Comparison of ENCODE assay signal across 10 cellular contexts in the genomic region with DNA sequence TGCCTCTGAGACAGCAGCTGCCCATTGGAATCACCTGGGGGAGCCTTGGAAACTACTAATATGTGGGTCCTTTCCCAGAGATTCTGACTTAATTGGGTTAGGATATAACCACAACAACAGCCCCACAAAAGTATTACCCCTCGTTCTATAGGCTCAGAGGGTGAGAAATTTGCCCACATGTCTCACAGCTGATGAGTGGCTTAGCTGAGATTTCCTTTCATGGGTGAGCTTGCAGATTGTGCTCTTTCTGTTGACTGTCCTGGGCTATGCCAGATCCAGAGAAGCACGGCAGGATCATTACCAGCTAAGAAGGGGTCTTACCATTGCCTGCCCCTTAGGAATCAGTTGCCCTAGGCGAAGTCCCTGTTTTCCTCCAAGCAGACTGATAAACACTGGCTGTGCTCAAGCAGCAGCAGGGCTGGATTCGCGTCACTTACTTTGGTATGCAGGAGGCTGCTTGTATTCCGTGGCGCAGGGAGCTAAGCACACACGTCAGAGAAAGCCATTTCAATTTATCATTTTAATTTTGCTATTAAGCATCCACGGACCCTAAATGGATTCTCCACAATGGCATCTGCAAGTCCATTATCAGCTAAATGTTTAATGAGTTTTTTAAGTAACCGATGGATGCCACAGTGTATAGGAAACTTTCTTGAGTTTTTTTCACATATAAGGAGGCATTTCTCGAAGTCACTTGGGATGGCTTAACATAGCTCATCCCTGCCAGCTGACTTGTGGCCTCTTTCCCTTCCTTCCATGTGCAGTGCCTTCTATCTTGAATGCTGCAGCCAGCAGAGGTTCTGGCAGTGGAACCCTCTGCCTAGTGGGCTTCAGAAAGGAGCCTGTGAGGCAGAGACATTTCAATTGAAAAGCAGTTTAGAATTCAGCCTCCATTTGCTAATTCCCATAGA. TPM values are rescaled to one million over a fixed set of nuclear protein-coding genes. Genes with fewer than 3 reads are reported as not detected.
A peak's percentile ranks its signal among the peaks of the same experiment; 100 is the strongest.
DNase-seq lines count a peak whose midpoint lies in the region; ATAC-seq and TF ChIP-seq lines count a peak whose summit lies in the region.
"Had no signal": no experiment of that assay in that cellular context is flagged by ENCODE, and none has a peak within 500 bp of the region (broad histone marks: within the 10 kb centered on the region; RNA-seq: fewer than 3 reads in every experiment).

No MANE protein-coding gene starts in this region.

- no peak for ATAC-seq in HG03045 (IDR thresholded peaks at IDR 0.05; ENCODE audit: unreplicated experiment)

- POLR2A ChIA-PET in HEK293T (lab: Yijun Ruan, JAX), result interaction anchor here (0.9 kb wide), 1 partner anchor 15 kb away, joined by 3 read pairs; no protein-coding TSS in a partner anchor

- peaks cover 29% of the 10 kb centered on the region for H3K4me1 ChIP-seq in cardiac muscle cell (ENCODE audit: low read depth)

- peak; percentile 57 for DNase-seq in AG09319 (ENCODE audit: extremely low read depth, low read depth)
- DNase-seq in amniotic stem cell (lab: John Stamatoyannopoulos, UW), result peak; percentile 23
- DNase-seq in cardiac muscle cell (ENCODE audit: low read depth in 1 of 2, low spot score in 1 of 2), result peak; percentile 43 to 92
- DNase-seq in posterior vena cava (ENCODE audit: low spot score), result peak; percentile 88
- DNase-seq in effector CD8-positive, alpha-beta T cell (lab: John Stamatoyannopoulos, UW), result no peak
- no peak for DNase-seq in CD1c-positive myeloid dendritic cell (ENCODE audit: extremely low spot score)
- DNase-seq in HEK293T (ENCODE audit: extremely low spot score), result no peak
- DNase-seq: activated T-cell treated with anti-CD3 and anti-CD28 coated beads for 4 hours; CD4-positive, alpha-beta memory T cell had no signal

- H3K27ac ChIP-seq in cardiac muscle cell, result peak overlapping the region; percentile 37

- no peaks in the 10 kb centered on the region for H3K27me3 ChIP-seq in cardiac muscle cell

- no peak overlapping the region for H3K4me3 ChIP-seq in cardiac muscle cell

- CTCF ChIA-PET in HEK293T (lab: Yijun Ruan, JAX), result interaction anchor here (0.6 to 1.0 kb wide), 7 partner anchors 8 to 360 kb away, joined by 3 to 7 read pairs (median 3); no protein-coding TSS in a partner anchor

- no peaks in the 10 kb centered on the region for H3K9me3 ChIP-seq in cardiac muscle cell (ENCODE audit: low read depth)

- TF ChIP-seq CTCF in AG09319 (IDR thresholded peaks at IDR 0.05; ENCODE audit: low read depth, low read length), result no peak
- TF ChIP-seq CTCF in cardiac muscle cell (IDR thresholded peaks at IDR 0.05; ENCODE audit: low read depth, low read length), result no peak

- intact Hi-C loops in posterior vena cava (cut with DNase I), result no loop called here

- H3K36me3 ChIP-seq in cardiac muscle cell, result no peaks in the 10 kb centered on the region

TF ChIP-seq in HEK293T, 16 proteins besides CTCF, POLR2A, EP300 and RAD21:
- TF ChIP-seq ZNF384 (IDR thresholded peaks at IDR 0.05) (no peak), BHLHE40 (IDR thresholded peaks at IDR 0.05; ENCODE audit: borderline replicate concordance) (no peak), PKNOX1 (IDR thresholded peaks at IDR 0.05) (no peak), SUZ12 (IDR thresholded peaks at IDR 0.05) (no peak), FOXM1 (IDR thresholded peaks at IDR 0.05; ENCODE audit: borderline replicate concordance) (no peak), SP1 (IDR thresholded peaks at IDR 0.05) (no peak), L3MBTL2 (conservative IDR thresholded peaks at IDR 0.05) (no peak), FOXK2 (IDR thresholded peaks at IDR 0.05) (no peak), TARDBP (IDR thresholded peaks at IDR 0.05) (no peak), HDGF (IDR thresholded peaks at IDR 0.05; ENCODE audit: borderline replicate concordance) (no peak), NFRKB (IDR thresholded peaks at IDR 0.05) (no peak), ELF4 (IDR thresholded peaks at IDR 0.05) (no peak), CTBP1 (IDR thresholded peaks at IDR 0.05; ENCODE audit: borderline replicate concordance) (no peak), ARNT (IDR thresholded peaks at IDR 0.05) (no peak), FOXA1 (IDR thresholded peaks at IDR 0.05) (no peak)

RNA-seq across cellular contexts. Expression of gene AKAP12, which starts 51.6 kb away (rescaled TPM):
- total RNA-seq in cardiac muscle cell, result 44.4 and 84.9 TPM in 2 replicates
- 66.5 and 81.7 TPM in 2 replicates for polyA plus RNA-seq in cardiac muscle cell
- total RNA-seq in posterior vena cava, result 100 to 1,000 TPM; 140 to 146 TPM
- polyA plus RNA-seq: CD4-positive, alpha-beta memory T cell had no signal

Comparison
In these comparisons a context has a peak if more than half of its experiments do, and no peak if none do; other contexts are left out.
1. DNase-seq: peak in AG09319 (single experiment), amniotic stem cell (single experiment), cardiac muscle cell (2 of 2) and posterior vena cava (single experiment); none in effector CD8-positive, alpha-beta T cell (single experiment), CD1c-positive myeloid dendritic cell (single experiment) and HEK293T (single experiment).